Comparison of ENCODE assay signal across 1 cellular context in genomic region chr14:95534299-95535225, GRCh38.
TF ChIP-seq lines count a peak whose summit lies in the region.

GLRX5 (plus strand) TSS chr14:95535050; CDS start chr14:95535090, 40 bp downstream.

TF ChIP-seq in SK-N-SH, 30 proteins besides CTCF, POLR2A, EP300 and RAD21 (continued from another document):
- TF ChIP-seq SIN3A (IDR thresholded peaks at IDR 0.05; ENCODE audit: borderline replicate concordance, low read depth, low read length) (peak; percentile 87; the same call in 1 of the 2 replicates), ZBTB33 (IDR thresholded peaks at IDR 0.05; ENCODE audit: borderline replicate concordance, low read depth) (peak; percentile 41; the same call in 1 of the 2 replicates), NRF1 (IDR thresholded peaks at IDR 0.05; ENCODE audit: low read depth, low read length) (no peak), FOXJ3 (CRISPR knock-in tag; IDR thresholded peaks at IDR 0.05) (peak; percentile 29; the same call in 1 of the 2 replicates), TAF1 (IDR thresholded peaks at IDR 0.05; ENCODE audit: borderline replicate concordance, low read depth, low read length) (peak; percentile 79), TEAD4 (IDR thresholded peaks at IDR 0.05; ENCODE audit: borderline replicate concordance, insufficient read depth) (no peak), CHD2 (IDR thresholded peaks at IDR 0.05; ENCODE audit: low read length, partially characterized antibody) (peak; percentile 95), FOSL2 (IDR thresholded peaks at IDR 0.05; ENCODE audit: borderline replicate concordance, low read depth) (no peak), ELF1 (IDR thresholded peaks at IDR 0.05) (peak; percentile 72), YY1 (IDR thresholded peaks at IDR 0.05; ENCODE audit: low read depth) (peak; percentile 62; the same call in 1 of the 2 replicates), IRF3 (IDR thresholded peaks at IDR 0.05; ENCODE audit: low read depth, low read length) (peak; percentile 96), RXRA (IDR thresholded peaks at IDR 0.05; ENCODE audit: borderline replicate concordance, low read depth) (no peak)
TF ChIP-seq in SK-N-SH: peak in this region for 16.
